ENCODE assay signal across 8 cellular contexts in the genomic region with DNA sequence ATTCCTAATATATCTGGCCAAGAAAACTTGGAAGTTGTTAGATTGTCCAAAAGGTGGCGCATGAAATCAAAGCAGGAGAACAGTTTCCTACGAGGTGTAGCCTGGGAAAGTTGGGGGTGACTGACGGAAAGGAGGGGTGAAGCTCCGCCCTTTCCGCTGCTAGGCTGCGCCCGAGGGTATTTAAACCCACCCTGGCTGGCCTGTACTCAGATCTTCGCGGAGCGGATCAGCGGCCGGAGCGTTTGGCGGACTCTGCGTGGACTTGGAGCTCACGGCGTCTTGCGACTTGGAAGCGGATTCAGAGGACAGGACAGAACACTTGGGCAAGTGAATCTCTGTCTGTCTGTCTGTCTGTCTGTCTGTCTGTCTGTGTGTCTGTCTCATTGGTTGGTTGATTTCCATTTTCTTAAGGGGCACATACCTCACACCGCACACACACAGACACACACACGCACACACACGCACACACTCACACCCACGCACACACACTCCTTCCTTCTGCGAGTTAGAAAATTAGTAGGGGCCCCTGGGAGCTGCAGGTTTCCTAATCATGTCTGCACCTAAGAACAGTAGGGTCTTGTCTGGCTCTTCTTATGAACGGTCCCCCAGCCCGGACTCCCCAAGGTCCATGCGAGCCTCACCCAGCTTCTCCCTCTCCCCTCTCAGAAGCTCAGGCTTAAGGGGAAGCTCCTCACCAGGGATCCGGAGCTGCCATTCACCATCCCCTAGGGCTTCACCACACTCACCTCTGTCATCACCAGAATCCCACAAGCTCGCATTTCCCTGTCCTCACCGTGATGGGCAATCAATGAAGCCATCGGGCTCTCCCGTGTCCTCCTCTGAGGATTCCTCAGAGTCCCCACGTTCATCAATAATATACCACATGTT.
DNase-seq lines count a peak whose midpoint lies in the region; ATAC-seq, FAIRE-seq and TF ChIP-seq lines count a peak whose summit lies in the region.
"Not testable (repeated sequence)": the region's sequence is repeated elsewhere in the genome, so short reads cannot be mapped to it uniquely, and the experiment has no call there.

No MANE protein-coding gene starts in this region.

- not testable (repeated sequence) for H3K27me3 Mint-ChIP-seq in activated CD8-positive, alpha-beta memory T cell treated with anti-CD3 and anti-CD28 coated beads, Interleukin-2, amount 10 ng/mL, durations not matched to agents 7 days and 5 days

- not testable (repeated sequence) for H3K27ac Mint-ChIP-seq in activated CD8-positive, alpha-beta memory T cell treated with anti-CD3 and anti-CD28 coated beads, Interleukin-2, amount 10 ng/mL, durations not matched to agents 7 days and 5 days

- TF ChIP-seq CTCF in colonic mucosa (IDR thresholded peaks at IDR 0.05); heart left ventricle (IDR thresholded peaks at IDR 0.05); right lobe of liver (IDR thresholded peaks at IDR 0.05): not testable (repeated sequence)

- H3K4me3 ChIP-seq in colonic mucosa, right lobe of liver: not testable (repeated sequence)
- H3K4me3 ChIP-seq in heart left ventricle: peak overlapping the region in 1 of 12 donors; percentile 19

- TF ChIP-seq POLR2A in heart left ventricle (IDR thresholded peaks at IDR 0.05); right lobe of liver (IDR thresholded peaks at IDR 0.05): not testable (repeated sequence)

- CTCF ChIA-PET in activated CD8-positive, alpha-beta memory T cell treated with anti-CD3 and anti-CD28 coated beads, Interleukin-2, amount 10 ng/mL, durations not matched to agents 7 days and 5 days (lab: Charles Lee): not testable (repeated sequence)

- not testable (repeated sequence) for H3K36me3 Mint-ChIP-seq in activated CD8-positive, alpha-beta memory T cell treated with anti-CD3 and anti-CD28 coated beads, Interleukin-2, amount 10 ng/mL, durations not matched to agents 7 days and 5 days

- not testable (repeated sequence) for H3K36me3 ChIP-seq in colonic mucosa, heart left ventricle, right lobe of liver

- intact Hi-C loops in colonic mucosa (cut with DNase I); heart left ventricle (cut with DNase I); right lobe of liver (cut with DNase I); posterior vena cava (cut with DNase I): not testable (repeated sequence)

- H3K4me1 Mint-ChIP-seq in activated CD8-positive, alpha-beta memory T cell treated with anti-CD3 and anti-CD28 coated beads, Interleukin-2, amount 10 ng/mL, durations not matched to agents 7 days and 5 days: not testable (repeated sequence)

- H3K9ac ChIP-seq in colonic mucosa (ENCODE audit: low read depth in 2 of 2, low read length in 2 of 2): not testable (repeated sequence)

- DNase-seq in GM03348 (ENCODE audit: low spot score): peak; percentile 11
- DNase-seq in NCI-H460 (ENCODE audit: extremely low read depth, low read depth): peak; percentile 16
- DNase-seq in activated CD8-positive, alpha-beta memory T cell treated with anti-CD3 and anti-CD28 coated beads, Interleukin-2, amount 10 ng/mL, durations not matched to agents 7 days and 5 days: peak; percentile 56
- DNase-seq in colonic mucosa: peak; percentile 46
- DNase-seq in heart left ventricle: peak in 3 of 5 donors; percentile 30 to 90 (median 38)
- DNase-seq in right lobe of liver: peak; percentile 40 to 78 (median 49)
- peak; percentile 92 for DNase-seq in posterior vena cava (ENCODE audit: low spot score)
- DNase-seq in urothelium cell line (ENCODE audit: low spot score): peak; percentile 30

- not testable (repeated sequence) for H3K27ac ChIP-seq in colonic mucosa, heart left ventricle, right lobe of liver

- H3K9me3 ChIP-seq in colonic mucosa (peaks cover 11% of the 10 kb centered on the region), heart left ventricle (peaks cover 0 to 42% (median 3%) of the 10 kb centered on the region in 12 donors)
- not testable (repeated sequence) for H3K9me3 ChIP-seq in right lobe of liver

- ATAC-seq in activated CD8-positive, alpha-beta memory T cell treated with anti-CD3 and anti-CD28 coated beads, Interleukin-2, amount 10 ng/mL, durations not matched to agents 7 days and 5 days; heart left ventricle; right lobe of liver: not testable (repeated sequence)

- H3K9me3 Mint-ChIP-seq in activated CD8-positive, alpha-beta memory T cell treated with anti-CD3 and anti-CD28 coated beads, Interleukin-2, amount 10 ng/mL, durations not matched to agents 7 days and 5 days (ENCODE audit: low read depth): peaks cover 48% of the 10 kb centered on the region

- FAIRE-seq in urothelium cell line (lab: Jason Lieb, UNC): not testable (repeated sequence)

- 73 to 77% (median 76%) methylated on average over 32 to 33 of the region's 33 CpGs for WGBS in heart left ventricle, 4 donors
- 67% methylated on average over 32 of the region's 33 CpGs for WGBS in right lobe of liver (ENCODE audit: insufficient coverage, low coverage, low lambda C conversion rate, missing lambda C conversion rate)

- not testable (repeated sequence) for H3K4me3 Mint-ChIP-seq in activated CD8-positive, alpha-beta memory T cell treated with anti-CD3 and anti-CD28 coated beads, Interleukin-2, amount 10 ng/mL, durations not matched to agents 7 days and 5 days

- H3K4me1 ChIP-seq in colonic mucosa, heart left ventricle, right lobe of liver: not testable (repeated sequence)

- not testable (repeated sequence) for H3K27me3 ChIP-seq in colonic mucosa
- peaks cover 0 to 24% (median 0%) of the 10 kb centered on the region in 9 donors for H3K27me3 ChIP-seq in heart left ventricle
- H3K27me3 ChIP-seq in right lobe of liver: peaks cover 0 to 15% of the 10 kb centered on the region in 2 donors

Comparison
In these comparisons a context has a peak if more than half of its experiments do, and no peak if none do; other contexts are left out.
1. DNase-seq: peak in every context shown above with its lines; median percentile 92 in posterior vena cava; 56 in activated CD8-positive, alpha-beta memory T cell treated with anti-CD3 and anti-CD28 coated beads, Interleukin-2, amount 10 ng/mL, durations not matched to agents 7 days and 5 days; 49 in right lobe of liver; 46 in colonic mucosa; 38 in heart left ventricle; 30 in urothelium cell line; 16 in NCI-H460; 11 in GM03348.